Comparison of ENCODE assay signal across 36 cellular contexts in genomic region chr4:288891-289290, GRCh38. TPM values are rescaled to one million over a fixed set of nuclear protein-coding genes. Genes with fewer than 3 reads are reported as not detected.
DNase-seq lines count a peak whose midpoint lies in the region; ATAC-seq lines count a peak whose summit lies in the region.
"Had no signal": no experiment of that assay in that cellular context is flagged by ENCODE, and none has a peak within 500 bp of the region (broad histone marks: within the 10 kb centered on the region; RNA-seq: fewer than 3 reads in every experiment).

No MANE protein-coding gene starts in this region.

- no peak overlapping the region for H3K23ac ChIP-seq in mesenchymal stem cell (ENCODE audit: low read length in 2 of 2)

- ATAC-seq in activated naive CD8-positive, alpha-beta T cell treated with anti-CD3 and anti-CD28 coated beads, Interleukin-2, amount 50 U/mL, for 24 hours = no peak
- ATAC-seq: gastroesophageal sphincter; left cardiac atrium; pancreas; stimulated activated naive B cell treated with anti-CD40 and anti-IgM and Interleukin-4, amounts not matched to agents 10 μg/mL and 1 μg/mL and 100 μg/mL, for 72 hours had no signal

- H3K4me1 ChIP-seq in mesenchymal stem cell (ENCODE audit: control insufficient read depth, insufficient read depth, low read depth, low read length) = no peaks in the 10 kb centered on the region
- H3K4me1 ChIP-seq: ascending aorta, esophagus squamous epithelium, gastroesophageal sphincter, pancreas, Peyer's patch had no signal

- no peak overlapping the region for H3K27ac Mint-ChIP-seq in activated naive CD8-positive, alpha-beta T cell treated with anti-CD3 and anti-CD28 coated beads, Interleukin-2, amount 50 U/mL, for 24 hours
- H3K27ac Mint-ChIP-seq: activated naive CD8-positive, alpha-beta T cell treated with anti-CD3 and anti-CD28 coated beads for 36 hours; stimulated activated naive B cell treated with anti-CD40 and anti-IgM and Interleukin-4, amounts not matched to agents 10 μg/mL and 1 μg/mL and 100 μg/mL, for 72 hours had no signal

- no peak overlapping the region for H3K27ac ChIP-seq in mesenchymal stem cell (ENCODE audit: low read length, poor library complexity, severe bottlenecking)
- H3K27ac ChIP-seq: 22Rv1, ascending aorta, esophagus squamous epithelium, gastroesophageal sphincter, hepatocyte, pancreas, Peyer's patch, VCaP had no signal

- no peak overlapping the region for H4K8ac ChIP-seq in mesenchymal stem cell (ENCODE audit: low read length)

- H2BK12ac ChIP-seq in mesenchymal stem cell (ENCODE audit: low read length in 2 of 2) = no peak overlapping the region

- H3K18ac ChIP-seq in mesenchymal stem cell (ENCODE audit: low read depth in 1 of 2, low read length in 2 of 2) = no peak overlapping the region

- DNase-seq in DMS 273 (lab: John Stamatoyannopoulos, UW; ENCODE audit: unreplicated experiment) (peak; percentile 51), DMS 273 treated with DMSO at 0.1 percent for 48 hours (lab: John Stamatoyannopoulos, UW) (no peak), RKO (ENCODE audit: low spot score) (peak; percentile 72), dermis blood vessel endothelial cell (peak; percentile 29), non-pigmented ciliary epithelial cell (ENCODE audit: low read depth) (peak; percentile 13), kidney glomerular epithelial cell (lab: John Stamatoyannopoulos, UW) (no peak), mesenchymal stem cell (no peak)
- no peak for DNase-seq in activated naive CD8-positive, alpha-beta T cell treated with anti-CD3 and anti-CD28 coated beads, Interleukin-2, amount 50 U/mL, for 24 hours
- DNase-seq: activated CD4-positive, alpha-beta T cell treated with anti-CD3 and anti-CD28 coated beads for 4 hours; activated naive CD8-positive, alpha-beta T cell treated with anti-CD3 and anti-CD28 coated beads for 36 hours; activated T-cell treated with anti-CD3 and anti-CD28 coated beads for 4 hours; C1 segment of cervical spinal cord; central memory CD4-positive, alpha-beta T cell; COR-L47; DMS79 treated with DMSO at 0.1 percent for 48 hours; esophagus squamous epithelium; IMR-90; left cardiac atrium; NCI-H2029; NCI-H226; NCI-H69; pancreas; Peyer's patch; retina; SIG-M5; small intestine; stimulated activated naive B cell treated with anti-CD40 and anti-IgM and Interleukin-4, amounts not matched to agents 10 μg/mL and 1 μg/mL and 100 μg/mL, for 72 hours; substantia nigra; SW 1271; trophoblast cell had no signal

- peaks cover 14% of the 10 kb centered on the region for H3K79me1 ChIP-seq in mesenchymal stem cell (replicated peaks; ENCODE audit: low read length, poor library complexity, severe bottlenecking)

- peaks cover 74% of the 10 kb centered on the region for H3K9me3 ChIP-seq in mesenchymal stem cell (ENCODE audit: control insufficient read depth, low read length)
- H3K9me3 ChIP-seq: pancreas had no signal

- no peaks in the 10 kb centered on the region for H3K27me3 ChIP-seq in mesenchymal stem cell (ENCODE audit: control insufficient read depth in 1 of 2, insufficient read depth in 1 of 2, low read length in 2 of 2)
- H3K27me3 ChIP-seq: ascending aorta, esophagus squamous epithelium, gastroesophageal sphincter, hepatocyte, pancreas, Peyer's patch had no signal

- no peak overlapping the region for H3K4me3 Mint-ChIP-seq in activated naive CD8-positive, alpha-beta T cell treated with anti-CD3 and anti-CD28 coated beads, Interleukin-2, amount 50 U/mL, for 24 hours
- H3K4me3 Mint-ChIP-seq: activated naive CD8-positive, alpha-beta T cell treated with anti-CD3 and anti-CD28 coated beads for 36 hours; neural crest cell; stimulated activated naive B cell treated with anti-CD40 and anti-IgM and Interleukin-4, amounts not matched to agents 10 μg/mL and 1 μg/mL and 100 μg/mL, for 72 hours had no signal

- peaks cover 56% of the 10 kb centered on the region for H3K9me3 Mint-ChIP-seq in activated naive CD8-positive, alpha-beta T cell treated with anti-CD3 and anti-CD28 coated beads, Interleukin-2, amount 50 U/mL, for 24 hours

- H3K36me3 ChIP-seq in mesenchymal stem cell (ENCODE audit: control insufficient read depth in 1 of 2, insufficient read depth in 2 of 2, low read depth in 1 of 2, low read length in 2 of 2) = no peaks in the 10 kb centered on the region
- H3K36me3 ChIP-seq: ascending aorta, gastroesophageal sphincter, pancreas, Peyer's patch had no signal

- H3K4ac ChIP-seq in mesenchymal stem cell (ENCODE audit: low read depth in 1 of 2, low read length in 2 of 2) = no peak overlapping the region

- no peak overlapping the region for H3K9ac ChIP-seq in mesenchymal stem cell (ENCODE audit: low read length)

- H3K4me3 ChIP-seq in mesenchymal stem cell (ENCODE audit: insufficient read depth in 1 of 2, low read depth in 1 of 2, low read length in 2 of 2) = no peak overlapping the region
- H3K4me3 ChIP-seq: ascending aorta, esophagus squamous epithelium, gastroesophageal sphincter, hepatocyte, pancreas, Peyer's patch had no signal

- H2AK5ac ChIP-seq in mesenchymal stem cell (ENCODE audit: low read length, severe bottlenecking) = no peak overlapping the region

- no peak overlapping the region for H3K4me2 ChIP-seq in mesenchymal stem cell (ENCODE audit: low read length, poor library complexity, severe bottlenecking)
- H3K4me2 ChIP-seq: hepatocyte had no signal

- H2AFZ ChIP-seq in mesenchymal stem cell (ENCODE audit: low read depth, low read length) = no peak overlapping the region
- H2AFZ ChIP-seq: hepatocyte had no signal

- H2BK5ac ChIP-seq in mesenchymal stem cell (ENCODE audit: low read depth, low read length, poor library complexity, severe bottlenecking) = no peak overlapping the region

- H2BK15ac ChIP-seq in mesenchymal stem cell (ENCODE audit: low read depth, poor library complexity, severe bottlenecking) = no peak overlapping the region

- H3K27me3 Mint-ChIP-seq in activated naive CD8-positive, alpha-beta T cell treated with anti-CD3 and anti-CD28 coated beads, Interleukin-2, amount 50 U/mL, for 24 hours = no peaks in the 10 kb centered on the region
- H3K27me3 Mint-ChIP-seq: activated naive CD8-positive, alpha-beta T cell treated with anti-CD3 and anti-CD28 coated beads for 36 hours; stimulated activated naive B cell treated with anti-CD40 and anti-IgM and Interleukin-4, amounts not matched to agents 10 μg/mL and 1 μg/mL and 100 μg/mL, for 72 hours had no signal

- no peak overlapping the region for H4K91ac ChIP-seq in mesenchymal stem cell (ENCODE audit: low read length)

- no peaks in the 10 kb centered on the region for H3K36me3 Mint-ChIP-seq in activated naive CD8-positive, alpha-beta T cell treated with anti-CD3 and anti-CD28 coated beads, Interleukin-2, amount 50 U/mL, for 24 hours (ENCODE audit: low read depth)
- H3K36me3 Mint-ChIP-seq: activated naive CD8-positive, alpha-beta T cell treated with anti-CD3 and anti-CD28 coated beads for 36 hours had no signal

- H3K14ac ChIP-seq in mesenchymal stem cell (ENCODE audit: low read length in 2 of 2) = no peak overlapping the region

- 100% methylated on average over 1 of the region's 2 CpGs for WGBS in mesenchymal stem cell

- H3K4me1 Mint-ChIP-seq in activated naive CD8-positive, alpha-beta T cell treated with anti-CD3 and anti-CD28 coated beads, Interleukin-2, amount 50 U/mL, for 24 hours = no peaks in the 10 kb centered on the region
- H3K4me1 Mint-ChIP-seq: activated naive CD8-positive, alpha-beta T cell treated with anti-CD3 and anti-CD28 coated beads for 36 hours; neural crest cell; stimulated activated naive B cell treated with anti-CD40 and anti-IgM and Interleukin-4, amounts not matched to agents 10 μg/mL and 1 μg/mL and 100 μg/mL, for 72 hours had no signal

- H2BK120ac ChIP-seq in mesenchymal stem cell (ENCODE audit: low read depth, low read length) = no peak overlapping the region

RNA-seq across cellular contexts. Expression of gene ZNF732, which starts 16.4 kb away (rescaled TPM):
- total RNA-seq in dermis blood vessel endothelial cell = 1.4 and 2.0 TPM in 2 replicates
- polyA plus RNA-seq in mesenchymal stem cell (2013, experiment 1 of 2) = 0.25 TPM
- polyA plus RNA-seq in mesenchymal stem cell (2013, experiment 2 of 2) = 0.26 TPM
- total RNA-seq: ascending aorta, hepatocyte, left cardiac atrium, Peyer's patch had no signal
- polyA plus RNA-seq: hepatocyte, IMR-90 had no signal

RNA-seq across cellular contexts. Expression of gene ZNF141, which starts 48.7 kb away (rescaled TPM):
- total RNA-seq in dermis blood vessel endothelial cell = 12.7 and 14.8 TPM in 2 replicates
- 3.4 TPM for polyA plus RNA-seq in mesenchymal stem cell (2013, experiment 1 of 2)
- 2.9 TPM for polyA plus RNA-seq in mesenchymal stem cell (2013, experiment 2 of 2)

Comparison
In these comparisons a context has a peak if more than half of its experiments do, and no peak if none do; other contexts are left out.
1. DNase-seq: peak in DMS 273 (single experiment), RKO (single experiment), dermis blood vessel endothelial cell (single experiment) and non-pigmented ciliary epithelial cell (single experiment); none in DMS 273 treated with DMSO at 0.1 percent for 48 hours (single experiment), kidney glomerular epithelial cell (single experiment), mesenchymal stem cell (single experiment) and activated naive CD8-positive, alpha-beta T cell treated with anti-CD3 and anti-CD28 coated beads, Interleukin-2, amount 50 U/mL, for 24 hours (single experiment).